Comparison of ENCODE assay signal across 17 cellular contexts in the genomic region with DNA sequence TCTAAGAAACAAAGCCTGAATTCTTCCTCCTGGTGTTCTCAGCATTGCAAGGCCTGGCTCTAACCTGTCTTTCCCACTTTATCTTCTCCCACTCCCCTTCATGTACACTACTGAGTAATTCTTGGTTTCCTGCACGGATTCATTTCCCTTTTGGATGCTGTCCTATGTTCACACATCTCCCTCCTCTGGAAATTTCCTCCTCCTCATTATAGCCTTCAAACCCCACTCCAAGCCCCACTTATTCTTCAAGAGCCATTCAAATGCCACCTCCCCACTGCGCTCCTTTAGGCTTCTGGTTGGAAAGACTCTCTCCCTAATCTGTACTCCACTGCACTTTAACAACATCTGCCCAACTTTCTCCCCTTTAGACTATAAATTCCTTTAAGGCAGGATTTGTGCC.
"Had no signal": no experiment of that assay in that cellular context is flagged by ENCODE, and none has a peak within 500 bp of the region (broad histone marks: within the 10 kb centered on the region; RNA-seq: fewer than 3 reads in every experiment).

No MANE protein-coding gene starts in this region.

- H3K27ac ChIP-seq: coronary artery, sigmoid colon, spleen had no signal

- H3K27me3 ChIP-seq: sigmoid colon, spleen had no signal

- DNase-seq: activated CD4-positive, alpha-beta T cell treated with anti-CD3 and anti-CD28 coated beads, Interleukin-2, amount 10 ng/mL, durations not matched to agents 24 days and 14 days; activated CD4-positive, CD25-positive, alpha-beta regulatory T cell; activated CD8-positive, alpha-beta memory T cell treated with anti-CD3 and anti-CD28 coated beads, Interleukin-2, amount 50 U/mL, for 4 hours; activated CD8-positive, alpha-beta T cell treated with anti-CD3 and anti-CD28 coated beads, Interleukin-2, amount 10 ng/mL, durations not matched to agents 7 days and 5 days; activated gamma-delta T cell treated with Interleukin-2 at 50 U/mL for 16 hours; activated T-cell treated with anti-CD3 and anti-CD28 coated beads, Interleukin-2, amount 50 U/mL, for 48 hours; amniotic stem cell; central memory CD4-positive, alpha-beta T cell; effector CD8-positive, alpha-beta T cell; hypothalamus; kidney; left ventricle myocardium superior; nephron progenitor cell; sigmoid colon; spleen; T-helper 2 cell had no signal

- H3K4me3 ChIP-seq: coronary artery, sigmoid colon, spleen had no signal

- ATAC-seq: activated CD8-positive, alpha-beta T cell treated with anti-CD3 and anti-CD28 coated beads, Interleukin-2, amount 10 ng/mL, durations not matched to agents 7 days and 5 days; left ventricle myocardium superior had no signal

- H3K4me1 ChIP-seq: sigmoid colon, spleen had no signal

- H3K36me3 ChIP-seq: sigmoid colon, spleen had no signal
